8 cellular contexts compared by ENCODE assay signal in genomic region chr5:133111299-133111698, GRCh38. TPM values are rescaled to one million over a fixed set of nuclear protein-coding genes. Genes with fewer than 3 reads are reported as not detected.
A peak's percentile ranks its signal among the peaks of the same experiment; 100 is the strongest.
DNase-seq lines count a peak whose midpoint lies in the region; ATAC-seq and TF ChIP-seq lines count a peak whose summit lies in the region.

No MANE protein-coding gene starts in this region.

- H3K9me3 Mint-ChIP-seq in activated naive CD8-positive, alpha-beta T cell treated with anti-CD3 and anti-CD28 coated beads for 36 hours: no peaks in the 10 kb centered on the region
- H3K9me3 Mint-ChIP-seq in progenitor cell of endocrine pancreas (ENCODE audit: low read depth): peaks cover 8% of the 10 kb centered on the region

- DNase-seq in AG08396 (ENCODE audit: low spot score) (peak; percentile 87), NCI-H1048 (lab: John Stamatoyannopoulos, UW) (peak; percentile 32), SW 1271 (lab: John Stamatoyannopoulos, UW) (peak; percentile 42 to 86), cardiac muscle cell (ENCODE audit: low read depth in 1 of 2, low spot score in 1 of 2) (peak; percentile 86 to 91), progenitor cell of endocrine pancreas (ENCODE audit: low spot score, unreplicated experiment) (peak; percentile 71), uterus (peak; percentile 70 to 81)
- peak; percentile 78 for DNase-seq in activated naive CD8-positive, alpha-beta T cell treated with anti-CD3 and anti-CD28 coated beads for 36 hours

- H3K4me3 Mint-ChIP-seq in activated naive CD8-positive, alpha-beta T cell treated with anti-CD3 and anti-CD28 coated beads for 36 hours: no peak overlapping the region
- H3K4me3 Mint-ChIP-seq in progenitor cell of endocrine pancreas (ENCODE audit: low read depth): no peak overlapping the region

- H3K27me3 Mint-ChIP-seq in activated naive CD8-positive, alpha-beta T cell treated with anti-CD3 and anti-CD28 coated beads for 36 hours: no peaks in the 10 kb centered on the region
- H3K27me3 Mint-ChIP-seq in progenitor cell of endocrine pancreas: peaks cover 21% of the 10 kb centered on the region

- H3K27ac ChIP-seq in cardiac muscle cell (no peak overlapping the region), uterus (no peak overlapping the region)

- H3K27ac Mint-ChIP-seq in activated naive CD8-positive, alpha-beta T cell treated with anti-CD3 and anti-CD28 coated beads for 36 hours: no peak overlapping the region
- H3K27ac Mint-ChIP-seq in progenitor cell of endocrine pancreas: peak overlapping the region; percentile 73

- TF ChIP-seq POLR2A in uterus (IDR thresholded peaks at IDR 0.05): no peak

- ATAC-seq in GM19025 (IDR thresholded peaks at IDR 0.05; ENCODE audit: low read depth, unreplicated experiment): peak; percentile 49

- intact Hi-C loops in uterus (cut with DNase I; ENCODE audit: low total_unique reads): no loop called here

- H3K36me3 Mint-ChIP-seq in activated naive CD8-positive, alpha-beta T cell treated with anti-CD3 and anti-CD28 coated beads for 36 hours: peaks cover 6% of the 10 kb centered on the region
- H3K36me3 Mint-ChIP-seq in progenitor cell of endocrine pancreas (ENCODE audit: insufficient read depth): peaks cover 13% of the 10 kb centered on the region

- H3K27me3 ChIP-seq in cardiac muscle cell: no peaks in the 10 kb centered on the region
- no peaks in the 10 kb centered on the region for H3K27me3 ChIP-seq in uterus

- no peak overlapping the region for H3K4me3 ChIP-seq in cardiac muscle cell
- no peak overlapping the region for H3K4me3 ChIP-seq in uterus

- no peaks in the 10 kb centered on the region for H3K9me3 ChIP-seq in cardiac muscle cell (ENCODE audit: low read depth)
- no peaks in the 10 kb centered on the region for H3K9me3 ChIP-seq in uterus

- H3K4me1 ChIP-seq in cardiac muscle cell (ENCODE audit: low read depth) (no peaks in the 10 kb centered on the region), uterus (no peaks in the 10 kb centered on the region)

- peak; percentile 90 for TF ChIP-seq CTCF in cardiac muscle cell (IDR thresholded peaks at IDR 0.05; ENCODE audit: low read depth, low read length)
- TF ChIP-seq CTCF in progenitor cell of endocrine pancreas (IDR thresholded peaks at IDR 0.05; ENCODE audit: unreplicated experiment): peak; percentile 94
- peak; percentile 80 to 90 (median 86) for TF ChIP-seq CTCF in uterus (IDR thresholded peaks at IDR 0.05)

- peaks cover 15% of the 10 kb centered on the region for H3K4me1 Mint-ChIP-seq in activated naive CD8-positive, alpha-beta T cell treated with anti-CD3 and anti-CD28 coated beads for 36 hours
- peaks cover 3% of the 10 kb centered on the region for H3K4me1 Mint-ChIP-seq in progenitor cell of endocrine pancreas (ENCODE audit: low read depth)

- H3K36me3 ChIP-seq in cardiac muscle cell: no peaks in the 10 kb centered on the region
- no peaks in the 10 kb centered on the region for H3K36me3 ChIP-seq in uterus

RNA-seq across cellular contexts. Expression of gene HSPA4, which starts 59.5 kb away (rescaled TPM):
- 100 to 1,000 TPM; 296 to 302 TPM for total RNA-seq in activated naive CD8-positive, alpha-beta T cell treated with anti-CD3 and anti-CD28 coated beads for 36 hours
- 79.7 and 84.7 TPM in 2 replicates for total RNA-seq in cardiac muscle cell
- polyA plus RNA-seq in cardiac muscle cell: 57.1 and 75.1 TPM in 2 replicates
- total RNA-seq in progenitor cell of endocrine pancreas: 133 and 138 TPM in 2 replicates
- total RNA-seq in uterus: 100 to 1,000 TPM in 1 of 4 donors, 10 to 100 TPM in 3; 22.4 to 107 (median 72.4) TPM

Comparison
In these comparisons a context has a peak if more than half of its experiments do, and no peak if none do; other contexts are left out.
1. DNase-seq: peak in every context shown above with its lines; median percentile 88 in cardiac muscle cell; 87 in AG08396; 78 in activated naive CD8-positive, alpha-beta T cell treated with anti-CD3 and anti-CD28 coated beads for 36 hours; 76 in uterus; 71 in progenitor cell of endocrine pancreas; 64 in SW 1271; 32 in NCI-H1048.